ENCODE assay signal across 8 cellular contexts in genomic region chr12:119659289-119659897, GRCh38. TPM values are rescaled to one million over a fixed set of nuclear protein-coding genes. Genes with fewer than 3 reads are reported as not detected.
DNase-seq lines count a peak whose midpoint lies in the region; ATAC-seq and TF ChIP-seq lines count a peak whose summit lies in the region.

No MANE protein-coding gene starts in this region.

- no peaks in the 10 kb centered on the region for H3K9me3 ChIP-seq in neural cell (ENCODE audit: low read length)

- no peaks in the 10 kb centered on the region for H3K79me2 ChIP-seq in neural cell (replicated peaks; ENCODE audit: insufficient read depth, low read length)

- no peak overlapping the region for H3K4me2 ChIP-seq in neural cell (ENCODE audit: low read length)

- H3K27ac ChIP-seq in 22Rv1 (no peak overlapping the region), dorsolateral prefrontal cortex (no peak overlapping the region), neural cell (ENCODE audit: low read length) (no peak overlapping the region)

- TF ChIP-seq EP300 in neural cell (conservative IDR thresholded peaks at IDR 0.05; ENCODE audit: poor library complexity, severe bottlenecking), result no peak

- no peaks in the 10 kb centered on the region for H3K36me3 ChIP-seq in neural cell (ENCODE audit: insufficient read depth, low read length)

- H3K9ac ChIP-seq in neural cell (ENCODE audit: low read length), result no peak overlapping the region

- no peak for ATAC-seq in HG02852 (IDR thresholded peaks at IDR 0.05; ENCODE audit: unreplicated experiment)

- H3K4me3 ChIP-seq in dorsolateral prefrontal cortex (no peak overlapping the region), neural cell (ENCODE audit: low read length) (no peak overlapping the region)

- in situ Hi-C loops in G401 (cut with HindIII; ENCODE audit: low sequenced_read_pairs), result no loop called here

- no peaks in the 10 kb centered on the region for H4K20me1 ChIP-seq in neural cell (ENCODE audit: insufficient read depth)

- no peaks in the 10 kb centered on the region for H3K27me3 ChIP-seq in dorsolateral prefrontal cortex
- H3K27me3 ChIP-seq in neural cell (ENCODE audit: insufficient read depth, low read depth, low read length), result no peaks in the 10 kb centered on the region

- TF ChIP-seq RAD21 in neural cell (conservative IDR thresholded peaks at IDR 0.05), result peak; percentile 71

- TF ChIP-seq CTCF in 22Rv1 (IDR thresholded peaks at IDR 0.05) (peak; percentile 99), dorsolateral prefrontal cortex (IDR thresholded peaks at IDR 0.05 in 54 of 56, conservative IDR thresholded peaks at IDR 0.05 in 2 of 56; ENCODE audit: low read depth in 1 of 56, partially characterized antibody in 56 of 56) (peak; percentile 68 to 92 (median 83)), neural cell (IDR thresholded peaks at IDR 0.05; ENCODE audit: poor library complexity, severe bottlenecking) (peak; percentile 81)

- DNase-seq in G401 (ENCODE audit: low spot score) (peak; percentile 28), Kasumi-1 (lab: John Stamatoyannopoulos, UW) (peak; percentile 63 to 68), T-helper 22 cell (ENCODE audit: low read depth) (peak; percentile 4), dorsolateral prefrontal cortex (no peak), Ammon's horn (ENCODE audit: low spot score) (no peak)

- H2AFZ ChIP-seq in neural cell (ENCODE audit: low read depth, low read length), result no peak overlapping the region

- H3K9me2 ChIP-seq in neural cell (ENCODE audit: insufficient read depth, low read length), result no peaks in the 10 kb centered on the region

- intact Hi-C loops in dorsolateral prefrontal cortex (cut with DNase I), result no loop called here

- no peaks in the 10 kb centered on the region for H3F3A ChIP-seq in neural cell (ENCODE audit: insufficient read depth, low read length, poor library complexity, severe bottlenecking)

TF ChIP-seq in neural cell, 6 proteins besides CTCF, POLR2A, EP300 and RAD21:
- TF ChIP-seq SMC3 (conservative IDR thresholded peaks at IDR 0.05; ENCODE audit: poor library complexity) (peak; percentile 73), REST (IDR thresholded peaks at IDR 0.05; ENCODE audit: borderline replicate concordance) (no peak)
TF ChIP-seq in neural cell: peak in this region for 1.

RNA-seq across cellular contexts. Expression of gene PRKAB1, which starts 8.5 kb away (rescaled TPM):
- 13.6 and 20.3 TPM in 2 replicates for total RNA-seq in G401 (2014; rRNA removed; shearing (Covaris generic))
- total RNA-seq in dorsolateral prefrontal cortex, result 10 to 100 TPM; 17.0 to 44.5 (median 30.2) TPM
- 36.8 and 38.0 TPM in 2 replicates for polyA plus RNA-seq in neural cell
- 32.9 and 34.0 TPM in 2 replicates for polyA minus RNA-seq in neural cell

Comparison
In these comparisons a context has a peak if more than half of its experiments do, and no peak if none do; other contexts are left out.
1. DNase-seq: peak in G401 (single experiment), Kasumi-1 (2 of 2) and T-helper 22 cell (single experiment); none in dorsolateral prefrontal cortex (0 of 10) and Ammon's horn (single experiment).
2. Peak in every context shown above with its lines, with median percentiles within 50 percentile points of each other: CTCF ChIP-seq.